ENCODE assay signal across 16 cellular contexts in genomic region chr20:8062781-8063180, GRCh38. TPM values are rescaled to one million over a fixed set of nuclear protein-coding genes. Genes with fewer than 3 reads are reported as not detected.
DNase-seq lines count a peak whose midpoint lies in the region; ATAC-seq and TF ChIP-seq lines count a peak whose summit lies in the region.
"Had no signal": no experiment of that assay in that cellular context is flagged by ENCODE, and none has a peak within 500 bp of the region (broad histone marks: within the 10 kb centered on the region; RNA-seq: fewer than 3 reads in every experiment).

No MANE protein-coding gene starts in this region.

- H3K18ac ChIP-seq in mesenchymal stem cell (ENCODE audit: low read depth in 1 of 2, low read length in 2 of 2) = no peak overlapping the region

- H3K79me2 ChIP-seq in OCI-LY1 (ENCODE audit: insufficient read depth, low read length) (no peaks in the 10 kb centered on the region), smooth muscle cell (ENCODE audit: low read depth) (no peaks in the 10 kb centered on the region)

- H3K9me3 ChIP-seq in OCI-LY1 (ENCODE audit: low read length) (no peaks in the 10 kb centered on the region), mesenchymal stem cell (ENCODE audit: control insufficient read depth, low read length) (no peaks in the 10 kb centered on the region), smooth muscle cell (replicated peaks; ENCODE audit: low read depth) (no peaks in the 10 kb centered on the region)

- no peak overlapping the region for H2AK5ac ChIP-seq in mesenchymal stem cell (ENCODE audit: low read length, severe bottlenecking)

- H3K4me1 ChIP-seq in OCI-LY1 (ENCODE audit: insufficient read depth, low read length, severe bottlenecking) = peaks cover 15% of the 10 kb centered on the region
- no peaks in the 10 kb centered on the region for H3K4me1 ChIP-seq in mesenchymal stem cell (ENCODE audit: control insufficient read depth, insufficient read depth, low read depth, low read length)
- H3K4me1 ChIP-seq in smooth muscle cell (ENCODE audit: low read depth) = no peaks in the 10 kb centered on the region

- ATAC-seq in GM21619 (IDR thresholded peaks at IDR 0.05; ENCODE audit: unreplicated experiment) = no peak

- DNase-seq in dorsolateral prefrontal cortex = no peak
- peak; percentile 33 for DNase-seq in mesenchymal stem cell
- DNase-seq in smooth muscle cell (lab: John Stamatoyannopoulos, UW; ENCODE audit: unreplicated experiment) = no peak
- no peak for DNase-seq in GM10266 (ENCODE audit: extremely low spot score)
- DNase-seq in activated CD4-positive, alpha-beta T cell treated with anti-CD3 and anti-CD28 coated beads for 48 hours = no peak
- DNase-seq: ACHN; Calu3; CD4-positive, alpha-beta memory T cell; DMS53; HCEC 1CT; NCI-H1417; NCI-H187 treated with DMSO at 0.1 percent for 48 hours; NCI-H526 treated with DMSO at 0.1 percent for 48 hours; SHP77 had no signal

- H3F3A ChIP-seq in OCI-LY1 (ENCODE audit: insufficient read depth, low read length) = no peaks in the 10 kb centered on the region
- H3F3A ChIP-seq in smooth muscle cell (ENCODE audit: low read depth) = no peaks in the 10 kb centered on the region

- H3K4ac ChIP-seq in mesenchymal stem cell (ENCODE audit: low read depth in 1 of 2, low read length in 2 of 2) = no peak overlapping the region

- H3K79me1 ChIP-seq in mesenchymal stem cell (replicated peaks; ENCODE audit: low read length, poor library complexity, severe bottlenecking) = no peaks in the 10 kb centered on the region

- no peak overlapping the region for H3K23ac ChIP-seq in mesenchymal stem cell (ENCODE audit: low read length in 2 of 2)

- H2BK120ac ChIP-seq in mesenchymal stem cell (ENCODE audit: low read depth, low read length) = no peak overlapping the region

- no peak overlapping the region for H2BK12ac ChIP-seq in mesenchymal stem cell (ENCODE audit: low read length in 2 of 2)

- H2BK5ac ChIP-seq in mesenchymal stem cell (ENCODE audit: low read depth, low read length, poor library complexity, severe bottlenecking) = no peak overlapping the region

- H2BK15ac ChIP-seq in mesenchymal stem cell (ENCODE audit: low read depth, poor library complexity, severe bottlenecking) = no peak overlapping the region

- H3K27me3 ChIP-seq in OCI-LY1 (ENCODE audit: insufficient read depth, low read length) (no peaks in the 10 kb centered on the region), dorsolateral prefrontal cortex (peaks cover 0 to 7% (median 0%) of the 10 kb centered on the region in 45 donors), mesenchymal stem cell (ENCODE audit: control insufficient read depth in 1 of 2, insufficient read depth in 1 of 2, low read length in 2 of 2) (no peaks in the 10 kb centered on the region), smooth muscle cell (ENCODE audit: low read depth) (no peaks in the 10 kb centered on the region)

- H3K4me2 ChIP-seq in OCI-LY1 (ENCODE audit: low read length) = no peak overlapping the region
- no peak overlapping the region for H3K4me2 ChIP-seq in mesenchymal stem cell (ENCODE audit: low read length, poor library complexity, severe bottlenecking)
- H3K4me2 ChIP-seq in smooth muscle cell = peak overlapping the region; percentile 26

- no peak overlapping the region for H4K91ac ChIP-seq in mesenchymal stem cell (ENCODE audit: low read length)

- H2AFZ ChIP-seq in OCI-LY1 (ENCODE audit: low read length) (peak overlapping the region; percentile 85; the same call in 1 of the 2 replicates), mesenchymal stem cell (ENCODE audit: low read depth, low read length) (no peak overlapping the region), smooth muscle cell (ENCODE audit: low read depth) (peak overlapping the region; percentile 28)

- H4K8ac ChIP-seq in mesenchymal stem cell (ENCODE audit: low read length) = no peak overlapping the region

- H3K14ac ChIP-seq in mesenchymal stem cell (ENCODE audit: low read length in 2 of 2) = no peak overlapping the region

- H3K36me3 ChIP-seq in OCI-LY1 (ENCODE audit: insufficient read depth, low read length) = no peaks in the 10 kb centered on the region
- no peaks in the 10 kb centered on the region for H3K36me3 ChIP-seq in mesenchymal stem cell (ENCODE audit: control insufficient read depth in 1 of 2, insufficient read depth in 2 of 2, low read depth in 1 of 2, low read length in 2 of 2)
- no peaks in the 10 kb centered on the region for H3K36me3 ChIP-seq in smooth muscle cell (ENCODE audit: low read depth)

- TF ChIP-seq CTCF in OCI-LY1 (IDR thresholded peaks at IDR 0.05; ENCODE audit: low read length) (no peak), dorsolateral prefrontal cortex (IDR thresholded peaks at IDR 0.05 in 54 of 56, conservative IDR thresholded peaks at IDR 0.05 in 2 of 56; ENCODE audit: low read depth in 1 of 56, partially characterized antibody in 56 of 56) (no peak), smooth muscle cell (IDR thresholded peaks at IDR 0.05; ENCODE audit: borderline replicate concordance, insufficient read depth, poor library complexity, severe bottlenecking) (no peak), GM10266 (IDR thresholded peaks at IDR 0.05; ENCODE audit: control insufficient read depth, insufficient read depth, low read depth, missing control alignments) (no peak)

- WGBS in mesenchymal stem cell = 37% methylated on average over 4 of the region's 7 CpGs
- 63% methylated on average over 7 of the region's 7 CpGs for WGBS in smooth muscle cell (ENCODE audit: low lambda C conversion rate)

- H3K9ac ChIP-seq in OCI-LY1 (ENCODE audit: low read length) = no peak overlapping the region
- H3K9ac ChIP-seq in mesenchymal stem cell (ENCODE audit: low read length) = no peak overlapping the region
- H3K9ac ChIP-seq in smooth muscle cell (ENCODE audit: low read depth) = no peak overlapping the region

- no peak overlapping the region for H3K27ac ChIP-seq in OCI-LY1 (ENCODE audit: low read depth, low read length, poor library complexity, severe bottlenecking)
- peak overlapping the region in 41 of 59 donors; percentile 4 to 84 (median 48) for H3K27ac ChIP-seq in dorsolateral prefrontal cortex
- no peak overlapping the region for H3K27ac ChIP-seq in mesenchymal stem cell (ENCODE audit: low read length, poor library complexity, severe bottlenecking)
- H3K27ac ChIP-seq in smooth muscle cell (ENCODE audit: low read depth) = no peak overlapping the region

- no peaks in the 10 kb centered on the region for H4K20me1 ChIP-seq in OCI-LY1 (ENCODE audit: insufficient read depth, low read length)
- H4K20me1 ChIP-seq in smooth muscle cell (ENCODE audit: low read depth) = no peaks in the 10 kb centered on the region

- no peaks in the 10 kb centered on the region for H3K9me2 ChIP-seq in OCI-LY1 (ENCODE audit: low read depth, low read length)

- intact Hi-C loops in dorsolateral prefrontal cortex (cut with DNase I) = no loop called here

- H3K4me3 ChIP-seq in OCI-LY1 (ENCODE audit: low read depth, low read length, poor library complexity, severe bottlenecking) = no peak overlapping the region
- H3K4me3 ChIP-seq in dorsolateral prefrontal cortex = no peak overlapping the region
- no peak overlapping the region for H3K4me3 ChIP-seq in mesenchymal stem cell (ENCODE audit: insufficient read depth in 1 of 2, low read depth in 1 of 2, low read length in 2 of 2)
- no peak overlapping the region for H3K4me3 ChIP-seq in smooth muscle cell

RNA-seq across cellular contexts. Expression of gene TMX4, which starts 43.2 kb away (rescaled TPM):
- total RNA-seq in dorsolateral prefrontal cortex (100 to 1,000 TPM in 73 of 120 experiments, 10 to 100 TPM in 47; 44.7 to 172 (median 104) TPM), smooth muscle cell (13.7 and 13.9 TPM in 2 replicates)
- polyA plus RNA-seq in mesenchymal stem cell (2013, experiment 1 of 2) = 28.8 TPM
- polyA plus RNA-seq in mesenchymal stem cell (2013, experiment 2 of 2) = 29.2 TPM
- polyA plus RNA-seq in smooth muscle cell = 14.1 and 21.5 TPM in 2 replicates

Comparison
In these comparisons a context has a peak if more than half of its experiments do, and no peak if none do; other contexts are left out.
1. H3K27ac ChIP-seq: peak in dorsolateral prefrontal cortex (41 of 59); none in OCI-LY1 (single experiment), mesenchymal stem cell (single experiment) and smooth muscle cell (single experiment).